9 cellular contexts compared by ENCODE assay signal in the genomic region with DNA sequence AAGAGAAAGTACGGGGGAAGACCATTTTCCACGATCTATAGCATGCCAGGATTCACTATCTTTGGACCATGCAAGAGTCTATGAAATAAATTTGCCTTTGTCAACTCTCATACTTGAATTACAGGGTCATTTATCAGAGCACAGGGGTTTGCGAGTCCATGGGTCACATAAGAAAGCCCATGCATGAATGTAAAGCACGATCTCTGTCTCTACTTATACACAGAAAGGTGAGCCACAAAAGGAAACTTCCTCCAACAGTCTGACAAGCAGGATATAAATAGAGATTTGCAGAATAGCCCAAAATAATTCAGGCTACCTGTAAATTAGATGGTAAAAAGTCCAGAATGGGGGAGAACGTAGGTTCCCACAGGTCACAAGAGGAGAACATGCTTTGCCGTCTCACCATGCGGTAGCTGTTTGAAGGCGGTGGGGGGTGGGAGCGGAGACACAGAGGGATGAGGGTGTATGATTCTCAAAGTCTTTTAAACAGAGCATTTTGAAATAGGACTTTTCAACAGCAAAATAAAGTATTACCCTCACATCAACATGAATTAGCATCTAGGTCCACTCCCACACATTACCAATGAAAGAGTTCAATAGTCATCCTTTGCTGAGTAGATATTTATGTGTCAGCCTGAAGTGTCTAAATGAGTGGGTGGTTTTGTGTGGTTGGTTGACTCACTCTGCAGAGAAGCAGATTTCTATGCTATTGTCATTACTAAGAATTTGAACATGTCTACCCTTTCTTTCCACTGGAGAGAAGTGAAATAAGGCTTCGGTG.
A peak's percentile ranks its signal among the peaks of the same experiment; 100 is the strongest.
DNase-seq lines count a peak whose midpoint lies in the region; ATAC-seq and TF ChIP-seq lines count a peak whose summit lies in the region.
"Had no signal": no experiment of that assay in that cellular context is flagged by ENCODE, and none has a peak within 500 bp of the region (broad histone marks: within the 10 kb centered on the region; RNA-seq: fewer than 3 reads in every experiment).

No MANE protein-coding gene starts in this region.

- H3K4me1 ChIP-seq in DOHH2 (ENCODE audit: control insufficient read depth, low read length) = peaks cover 100% of the 10 kb centered on the region

- peaks cover 22% of the 10 kb centered on the region for H3K36me3 ChIP-seq in DOHH2 (ENCODE audit: control insufficient read depth, low read length)

- ATAC-seq in GM19463 (IDR thresholded peaks at IDR 0.05; ENCODE audit: unreplicated experiment) (peak; percentile 82), HG03460 (IDR thresholded peaks at IDR 0.05; ENCODE audit: unreplicated experiment) (peak; percentile 66), HG02970 (IDR thresholded peaks at IDR 0.05; ENCODE audit: low FRiP score, unreplicated experiment) (no peak)

- H3K9me2 ChIP-seq in DOHH2 (replicated peaks; ENCODE audit: control insufficient read depth, low read length) = no peaks in the 10 kb centered on the region

- no peak for TF ChIP-seq CTCF in DOHH2 (IDR thresholded peaks at IDR 0.05; ENCODE audit: low read depth, low read length, poor library complexity, severe bottlenecking)
- no peak for TF ChIP-seq CTCF in choroid plexus epithelial cell (conservative IDR thresholded peaks at IDR 0.05; ENCODE audit: low read depth, low read length)

- H3K27ac ChIP-seq in DOHH2 (ENCODE audit: low read depth, low read length) = peak overlapping the region; percentile 84

- H4K20me1 ChIP-seq in DOHH2 (ENCODE audit: control insufficient read depth, insufficient read depth, low read depth, low read length) = no peaks in the 10 kb centered on the region

- H3K4me3 ChIP-seq in DOHH2 (ENCODE audit: low read length) (peak overlapping the region; percentile 74), choroid plexus epithelial cell (ENCODE audit: low read depth, low read length) (no peak overlapping the region)
- H3K4me3 ChIP-seq: skin epidermis had no signal

- no peaks in the 10 kb centered on the region for H3K9me3 ChIP-seq in DOHH2 (ENCODE audit: control insufficient read depth, insufficient read depth, low read length)

- peak overlapping the region; percentile 95 for H3K4me2 ChIP-seq in DOHH2 (ENCODE audit: low read length)

- peaks cover 31% of the 10 kb centered on the region for H3F3A ChIP-seq in DOHH2 (ENCODE audit: control insufficient read depth, insufficient read depth)

- peaks cover 16% of the 10 kb centered on the region for H3K79me2 ChIP-seq in DOHH2 (ENCODE audit: control insufficient read depth, low read length)

- H3K27me3 ChIP-seq in DOHH2 (ENCODE audit: control insufficient read depth, low read length) = no peaks in the 10 kb centered on the region

- DNase-seq in choroid plexus epithelial cell (ENCODE audit: low read depth) (peak; percentile 56), NCI-H1048 (lab: John Stamatoyannopoulos, UW) (no peak), NCI-H1092 (lab: John Stamatoyannopoulos, UW) (no peak), iPS-NIHi7 (ENCODE audit: extremely low spot score) (no peak)
